1 cellular context compared by ENCODE assay signal in the genomic region with DNA sequence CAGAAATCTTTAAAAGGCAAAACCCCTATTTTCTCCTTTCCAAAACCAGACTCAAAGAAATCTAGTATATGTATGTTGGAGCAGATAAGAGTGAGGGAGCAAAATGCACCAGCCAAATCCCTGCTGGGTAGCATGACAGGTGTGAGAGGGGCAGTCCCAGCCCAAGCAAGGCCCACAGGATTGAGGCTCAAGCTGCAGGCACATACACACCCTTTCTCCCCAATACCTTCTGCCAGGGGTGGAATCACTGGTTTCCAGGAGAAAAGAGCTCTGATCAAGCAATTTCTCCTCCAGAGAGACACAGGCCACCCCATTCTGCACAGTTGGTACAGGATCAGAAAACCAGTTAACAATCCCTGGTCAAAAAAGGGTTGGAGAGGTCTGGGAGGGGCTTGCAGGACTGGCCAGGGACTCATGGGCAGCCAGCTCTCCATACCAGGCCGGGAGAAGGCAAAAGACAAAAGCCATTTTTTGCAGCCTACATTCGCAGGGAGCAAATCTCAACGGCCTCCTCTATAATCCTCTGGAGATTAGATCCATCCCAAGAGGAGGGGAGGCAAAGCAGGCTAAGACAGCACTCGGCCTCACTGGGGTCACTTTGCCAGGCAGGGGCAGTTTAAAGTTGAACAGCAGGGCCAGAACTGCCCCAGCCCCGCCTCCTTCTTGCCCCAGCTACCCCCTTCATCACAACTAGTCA.
TF ChIP-seq lines count a peak whose summit lies in the region.

No MANE protein-coding gene starts in this region.

TF ChIP-seq in HepG2, 621 proteins besides CTCF, POLR2A, EP300 and RAD21:
- TF ChIP-seq ELF4 (CRISPR knock-in tag; IDR thresholded peaks at IDR 0.05; ENCODE audit: borderline replicate concordance) (no peak), ZNF564 (CRISPR knock-in tag; IDR thresholded peaks at IDR 0.05) (no peak), ZNF749 (CRISPR knock-in tag; IDR thresholded peaks at IDR 0.05; ENCODE audit: borderline replicate concordance) (no peak), IRF9 (CRISPR knock-in tag; IDR thresholded peaks at IDR 0.05; ENCODE audit: borderline replicate concordance) (no peak), LBX2 (CRISPR knock-in tag; IDR thresholded peaks at IDR 0.05; ENCODE audit: borderline replicate concordance) (no peak), ZKSCAN8 (CRISPR knock-in tag; IDR thresholded peaks at IDR 0.05; ENCODE audit: borderline replicate concordance) (no peak), ZMAT3 (CRISPR knock-in tag; conservative IDR thresholded peaks at IDR 0.05) (0 out of 2 replicates have a peak, but pooled peaks have one; percentile 25), ZNF788 (CRISPR knock-in tag; IDR thresholded peaks at IDR 0.05; ENCODE audit: borderline replicate concordance) (0 out of 2 replicates have a peak, but pooled peaks have one; percentile 12)
- TF ChIP-seq, protein P1, sequence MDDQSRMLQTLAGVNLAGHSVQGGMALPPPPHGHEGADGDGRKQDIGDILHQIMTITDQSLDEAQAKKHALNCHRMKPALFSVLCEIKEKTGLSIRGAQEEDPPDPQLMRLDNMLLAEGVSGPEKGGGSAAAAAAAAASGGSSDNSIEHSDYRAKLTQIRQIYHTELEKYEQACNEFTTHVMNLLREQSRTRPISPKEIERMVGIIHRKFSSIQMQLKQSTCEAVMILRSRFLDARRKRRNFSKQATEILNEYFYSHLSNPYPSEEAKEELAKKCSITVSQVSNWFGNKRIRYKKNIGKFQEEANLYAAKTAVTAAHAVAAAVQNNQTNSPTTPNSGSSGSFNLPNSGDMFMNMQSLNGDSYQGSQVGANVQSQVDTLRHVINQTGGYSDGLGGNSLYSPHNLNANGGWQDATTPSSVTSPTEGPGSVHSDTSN (CRISPR knock-in tag; IDR thresholded peaks at IDR 0.05; ENCODE audit: borderline replicate concordance), result no peak
- TF ChIP-seq, protein P2, sequence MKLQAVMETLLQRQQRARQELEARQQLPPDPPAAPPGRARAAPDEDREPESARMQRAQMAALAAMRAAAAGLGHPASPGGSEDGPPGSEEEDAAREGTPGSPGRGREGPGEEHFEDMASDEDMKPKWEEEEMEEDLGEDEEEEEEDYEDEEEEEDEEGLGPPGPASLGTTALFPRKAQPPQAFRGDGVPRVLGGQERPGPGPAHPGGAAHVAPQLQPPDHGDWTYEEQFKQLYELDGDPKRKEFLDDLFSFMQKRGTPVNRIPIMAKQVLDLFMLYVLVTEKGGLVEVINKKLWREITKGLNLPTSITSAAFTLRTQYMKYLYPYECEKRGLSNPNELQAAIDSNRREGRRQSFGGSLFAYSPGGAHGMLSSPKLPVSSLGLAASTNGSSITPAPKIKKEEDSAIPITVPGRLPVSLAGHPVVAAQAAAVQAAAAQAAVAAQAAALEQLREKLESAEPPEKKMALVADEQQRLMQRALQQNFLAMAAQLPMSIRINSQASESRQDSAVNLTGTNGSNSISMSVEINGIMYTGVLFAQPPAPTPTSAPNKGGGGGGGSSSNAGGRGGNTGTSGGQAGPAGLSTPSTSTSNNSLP (IDR thresholded peaks at IDR 0.05; ENCODE audit: low read depth, low read length), result no peak
